1 cellular context compared by ENCODE assay signal in genomic region chr1:160167580-160167979, GRCh38.
TF ChIP-seq lines count a peak whose summit lies in the region.

No MANE protein-coding gene starts in this region.

TF ChIP-seq in H1, 55 proteins besides CTCF, POLR2A, EP300 and RAD21:
- TF ChIP-seq TAF1 (IDR thresholded peaks at IDR 0.05; ENCODE audit: low read depth, low read length) = no peak
